ENCODE assay signal across 8 cellular contexts in genomic region chr7:114988755-114989154, GRCh38.
DNase-seq lines count a peak whose midpoint lies in the region; ATAC-seq and TF ChIP-seq lines count a peak whose summit lies in the region.

No MANE protein-coding gene starts in this region.

- DNase-seq in AG10803 (ENCODE audit: low read depth) = peak; percentile 62
- peak; percentile 3 for DNase-seq in NCI-H460 (ENCODE audit: extremely low read depth, low read depth)
- peak; percentile 52 for DNase-seq in fibroblast of gingiva (ENCODE audit: low read depth)
- peak; percentile 79 for DNase-seq in myocyte (ENCODE audit: low read depth)
- no peak for DNase-seq in Ammon's horn (ENCODE audit: low spot score)
- no peak for DNase-seq in iPS-NIHi7 (ENCODE audit: extremely low spot score)
- DNase-seq in NCI-H82 treated with DMSO at 0.1 percent for 48 hours (lab: John Stamatoyannopoulos, UW; ENCODE audit: unreplicated experiment) = no peak

- TF ChIP-seq CTCF in AG10803 (conservative IDR thresholded peaks at IDR 0.05; ENCODE audit: low read length) = no peak

- ATAC-seq in HG03108 (IDR thresholded peaks at IDR 0.05; ENCODE audit: unreplicated experiment) = no peak

- H3K4me3 ChIP-seq in AG10803 (ENCODE audit: low read length) = no peak overlapping the region

Comparison
In these comparisons a context has a peak if more than half of its experiments do, and no peak if none do; other contexts are left out.
1. DNase-seq: peak in AG10803 (single experiment), NCI-H460 (single experiment), fibroblast of gingiva (single experiment) and myocyte (single experiment); none in Ammon's horn (single experiment), iPS-NIHi7 (single experiment) and NCI-H82 treated with DMSO at 0.1 percent for 48 hours (single experiment).